15 cellular contexts compared by ENCODE assay signal in genomic region chr12:69321356-69321755, GRCh38. TPM values are rescaled to one million over a fixed set of nuclear protein-coding genes. Genes with fewer than 3 reads are reported as not detected.
"Had no signal": no experiment of that assay in that cellular context is flagged by ENCODE, and none has a peak within 500 bp of the region (broad histone marks: within the 10 kb centered on the region; RNA-seq: fewer than 3 reads in every experiment).

No MANE protein-coding gene starts in this region.

- H3K36me3 ChIP-seq: ascending aorta, right lobe of liver, spleen, upper lobe of right lung had no signal

- H3K4me3 Mint-ChIP-seq: activated CD4-positive, alpha-beta memory T cell treated with anti-CD3 and anti-CD28 coated beads for 36 hours had no signal

- H3K27ac ChIP-seq: ascending aorta, psoas muscle, right lobe of liver, spleen, upper lobe of right lung had no signal

- DNase-seq: activated CD4-positive, alpha-beta memory T cell treated with anti-CD3 and anti-CD28 coated beads for 36 hours; activated gamma-delta T cell treated with Interleukin-2 at 50 U/mL for 16 hours; activated T-cell treated with anti-CD3 and anti-CD28 coated beads, Interleukin-2, amount 50 U/mL, for 48 hours; hypothalamus; kidney glomerular epithelial cell; psoas muscle; right lobe of liver; spleen; stimulated activated CD4-positive, alpha-beta T cell treated with anti-CD3 and anti-CD28 coated beads, Interleukin-2, amount 100 ng/mL, for 24 hours; stimulated activated naive CD8-positive, alpha-beta T cell treated with anti-CD3 and anti-CD28 coated beads, Interleukin-15, Interleukin-2, amounts not matched to agents 100 U/mL and 50 U/mL, for 24 hours; upper lobe of right lung had no signal

- H3K9me3 ChIP-seq: ascending aorta, right lobe of liver, upper lobe of right lung had no signal

- ATAC-seq: esophagus mucosa; psoas muscle; stimulated activated naive CD8-positive, alpha-beta T cell treated with anti-CD3 and anti-CD28 coated beads, Interleukin-15, Interleukin-2, amounts not matched to agents 100 U/mL and 50 U/mL, for 24 hours; upper lobe of right lung had no signal

- H3K36me3 Mint-ChIP-seq: activated CD4-positive, alpha-beta memory T cell treated with anti-CD3 and anti-CD28 coated beads for 36 hours had no signal

- H3K27me3 Mint-ChIP-seq: activated CD4-positive, alpha-beta memory T cell treated with anti-CD3 and anti-CD28 coated beads for 36 hours had no signal

- H3K27ac Mint-ChIP-seq: activated CD4-positive, alpha-beta memory T cell treated with anti-CD3 and anti-CD28 coated beads for 36 hours had no signal

- H3K4me1 ChIP-seq: ascending aorta, psoas muscle, spleen, upper lobe of right lung had no signal

- H3K27me3 ChIP-seq: ascending aorta, right lobe of liver, spleen, upper lobe of right lung had no signal

- H3K4me3 ChIP-seq: ascending aorta, psoas muscle, right lobe of liver, spleen, upper lobe of right lung had no signal

RNA-seq across cellular contexts. Expression of gene LYZ, which starts 26.8 kb away (rescaled TPM):
- total RNA-seq: activated CD4-positive, alpha-beta memory T cell treated with anti-CD3 and anti-CD28 coated beads for 36 hours; chondrocyte; glomerular endothelial cell had no signal
